In the genomic region with DNA sequence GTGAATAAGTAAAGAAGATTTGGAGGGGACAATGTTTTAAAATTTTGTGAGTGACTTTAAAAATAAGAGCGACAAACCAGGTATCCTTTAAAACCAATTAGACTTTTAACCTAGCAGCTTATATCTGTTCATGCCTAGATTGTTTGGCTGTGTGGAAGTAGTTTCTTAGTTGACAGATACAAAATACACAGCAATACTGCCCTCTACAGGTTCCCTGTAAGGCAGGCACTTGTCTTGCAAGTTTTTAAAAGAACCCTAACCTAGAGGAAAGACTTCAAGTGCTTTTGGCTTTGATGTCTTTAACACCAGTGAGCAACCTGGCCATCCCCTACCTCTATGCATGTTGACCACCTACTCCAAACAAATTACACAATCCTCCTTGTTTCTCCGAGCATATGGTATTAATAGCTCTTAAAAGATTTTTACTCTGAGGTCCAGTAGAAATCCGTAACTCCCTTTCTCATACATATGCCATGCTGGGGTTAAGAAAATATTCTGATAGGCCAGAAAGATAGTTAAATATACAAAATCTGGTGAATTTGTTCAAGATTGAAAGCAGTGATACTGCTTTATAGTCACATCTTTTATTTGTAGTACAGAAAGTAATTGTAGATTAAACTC, we compare ENCODE assay signal across 8 cellular contexts.
DNase-seq lines count a peak whose midpoint lies in the region; ATAC-seq and TF ChIP-seq lines count a peak whose summit lies in the region.

No MANE protein-coding gene starts in this region.

- H3K9me3 Mint-ChIP-seq in activated T-cell treated with anti-CD3 and anti-CD28 coated beads, Interleukin-2, amount 50 U/mL, for 4 hours = no peaks in the 10 kb centered on the region

- H3K36me3 Mint-ChIP-seq in activated T-cell treated with anti-CD3 and anti-CD28 coated beads, Interleukin-2, amount 50 U/mL, for 4 hours (ENCODE audit: insufficient read depth) = no peaks in the 10 kb centered on the region

- no peaks in the 10 kb centered on the region for H3K4me1 Mint-ChIP-seq in activated T-cell treated with anti-CD3 and anti-CD28 coated beads, Interleukin-2, amount 50 U/mL, for 4 hours (ENCODE audit: low read depth)

- no peaks in the 10 kb centered on the region for H3K27me3 ChIP-seq in ascending aorta
- H3K27me3 ChIP-seq in smooth muscle cell (ENCODE audit: low read depth) = no peaks in the 10 kb centered on the region

- peaks cover 4% of the 10 kb centered on the region for H3F3A ChIP-seq in smooth muscle cell (ENCODE audit: low read depth)

- no peak overlapping the region for H3K9ac ChIP-seq in smooth muscle cell (ENCODE audit: low read depth)

- H3K4me3 ChIP-seq in ascending aorta (no peak overlapping the region), smooth muscle cell (no peak overlapping the region)

- peak; percentile 83 for DNase-seq in DMS53 (lab: John Stamatoyannopoulos, UW)
- peak; percentile 51 to 89 for DNase-seq in NCI-H446 (lab: John Stamatoyannopoulos, UW)
- peak in 1 of 2 donors; percentile 68 for DNase-seq in ascending aorta (ENCODE audit: low spot score in 2 of 2)
- peak; percentile 28 for DNase-seq in hepatic stellate cell (ENCODE audit: low spot score)
- DNase-seq in smooth muscle cell (lab: John Stamatoyannopoulos, UW; ENCODE audit: unreplicated experiment) = no peak
- DNase-seq in activated T-cell treated with anti-CD3 and anti-CD28 coated beads, Interleukin-2, amount 50 U/mL, for 4 hours = no peak

- 38% methylated on average over 3 of the region's 3 CpGs for WGBS in smooth muscle cell (ENCODE audit: low lambda C conversion rate)

- peaks cover 0 to 3% of the 10 kb centered on the region in 2 donors for H3K4me1 ChIP-seq in ascending aorta
- peaks cover 17% of the 10 kb centered on the region for H3K4me1 ChIP-seq in smooth muscle cell (ENCODE audit: low read depth)

- no peaks in the 10 kb centered on the region for H4K20me1 ChIP-seq in smooth muscle cell (ENCODE audit: low read depth)

- H3K4me2 ChIP-seq in smooth muscle cell = no peak overlapping the region

- TF ChIP-seq CTCF in ascending aorta (IDR thresholded peaks at IDR 0.05) (peak; percentile 76 to 87 (median 80)), smooth muscle cell (IDR thresholded peaks at IDR 0.05; ENCODE audit: borderline replicate concordance, insufficient read depth, poor library complexity, severe bottlenecking) (peak; percentile 85)

- H3K36me3 ChIP-seq in ascending aorta = no peaks in the 10 kb centered on the region
- no peaks in the 10 kb centered on the region for H3K36me3 ChIP-seq in smooth muscle cell (ENCODE audit: low read depth)

- no peak overlapping the region for H3K27ac ChIP-seq in ascending aorta
- H3K27ac ChIP-seq in smooth muscle cell (ENCODE audit: low read depth) = no peak overlapping the region

- no peak overlapping the region for H3K4me3 Mint-ChIP-seq in activated T-cell treated with anti-CD3 and anti-CD28 coated beads, Interleukin-2, amount 50 U/mL, for 4 hours

- intact Hi-C loops in ascending aorta (cut with DNase I) = loop anchor here (2.0 to 5.0 kb wide), 2 partner anchors 599 to 666 kb away; no protein-coding TSS in a partner anchor

- H2AFZ ChIP-seq in smooth muscle cell (ENCODE audit: low read depth) = no peak overlapping the region

- H3K79me2 ChIP-seq in smooth muscle cell (ENCODE audit: low read depth) = no peaks in the 10 kb centered on the region

- ATAC-seq in GM19467 (IDR thresholded peaks at IDR 0.05; ENCODE audit: unreplicated experiment) (peak; percentile 68), HG03520 (IDR thresholded peaks at IDR 0.05; ENCODE audit: unreplicated experiment) (peak; percentile 62)
- no peak for ATAC-seq in activated T-cell treated with anti-CD3 and anti-CD28 coated beads, Interleukin-2, amount 50 U/mL, for 4 hours

- no peaks in the 10 kb centered on the region for H3K9me3 ChIP-seq in ascending aorta
- no peaks in the 10 kb centered on the region for H3K9me3 ChIP-seq in smooth muscle cell (replicated peaks; ENCODE audit: low read depth)

- H3K27me3 Mint-ChIP-seq in activated T-cell treated with anti-CD3 and anti-CD28 coated beads, Interleukin-2, amount 50 U/mL, for 4 hours (ENCODE audit: low read depth) = no peaks in the 10 kb centered on the region

Comparison
In these comparisons a context has a peak if more than half of its experiments do, and no peak if none do; other contexts are left out.
1. DNase-seq: peak in DMS53 (single experiment), NCI-H446 (2 of 2) and hepatic stellate cell (single experiment); none in smooth muscle cell (single experiment) and activated T-cell treated with anti-CD3 and anti-CD28 coated beads, Interleukin-2, amount 50 U/mL, for 4 hours (single experiment).
2. ATAC-seq: peak in GM19467 (single experiment) and HG03520 (single experiment); none in activated T-cell treated with anti-CD3 and anti-CD28 coated beads, Interleukin-2, amount 50 U/mL, for 4 hours (0 of 2).